Comparison of ENCODE assay signal across 1 cellular context in genomic region chr17:27463235-27463677, GRCh38.
A peak's percentile ranks its signal among the peaks of the same experiment; 100 is the strongest.
TF ChIP-seq lines count a peak whose summit lies in the region.

No MANE protein-coding gene starts in this region.

TF ChIP-seq in K562, 482 proteins besides CTCF, POLR2A, EP300 and RAD21 (continued from another document and continues in another):
- TF ChIP-seq RNF219 (CRISPR knock-in tag; IDR thresholded peaks at IDR 0.05) (no peak), YY1 (IDR thresholded peaks at IDR 0.05; ENCODE audit: borderline replicate concordance in 1 of 3, control insufficient read depth in 1 of 3, extremely low read depth in 1 of 3, insufficient read depth in 3 of 3, insufficient read length in 1 of 3, insufficient replicate concordance in 2 of 3, low read depth in 1 of 3, low read length in 2 of 3) (no peak), HOXB6 (CRISPR knock-in tag; IDR thresholded peaks at IDR 0.05; ENCODE audit: borderline replicate concordance) (no peak), NRF1 (conservative IDR thresholded peaks at IDR 0.05 in 1 of 2, IDR thresholded peaks at IDR 0.05 in 1 of 2) (no peak), MYC (IDR thresholded peaks at IDR 0.05; ENCODE audit: low read depth, low read length) (peak; percentile 17; the same call in 1 of the 2 replicates), MYC (CRISPR knock-in tag; IDR thresholded peaks at IDR 0.05; ENCODE audit: borderline replicate concordance, low read depth) (no peak), ZNF445 (CRISPR knock-in tag; IDR thresholded peaks at IDR 0.05; ENCODE audit: low read depth) (no peak), CXXC5 (CRISPR knock-in tag; IDR thresholded peaks at IDR 0.05) (peak; percentile 53), SMAD4 (CRISPR knock-in tag; conservative IDR thresholded peaks at IDR 0.05) (peak; percentile 77), CTCFL (IDR thresholded peaks at IDR 0.05; ENCODE audit: borderline replicate concordance, insufficient read depth, low read depth, low read length, poor library complexity, severe bottlenecking) (no peak), ZFP36 (IDR thresholded peaks at IDR 0.05; ENCODE audit: low read depth, low read length, partially characterized antibody) (no peak), ZNF318 (IDR thresholded peaks at IDR 0.05; ENCODE audit: borderline replicate concordance in 1 of 2, low read depth in 1 of 2) (0 out of 4 replicates have a peak, but pooled peaks of 1 of the 2 experiments have one; percentile 26), FOXJ3 (CRISPR knock-in tag; IDR thresholded peaks at IDR 0.05) (no peak), ZNF239 (CRISPR knock-in tag; IDR thresholded peaks at IDR 0.05) (no peak), SAFB (IDR thresholded peaks at IDR 0.05; ENCODE audit: borderline replicate concordance, low read depth, low read length) (no peak), GATA2 (CRISPR knock-in tag; IDR thresholded peaks at IDR 0.05) (no peak), RFX7 (CRISPR knock-in tag; IDR thresholded peaks at IDR 0.05) (no peak), BACH1 (tag; IDR thresholded peaks at IDR 0.05) (no peak), C11orf30 (IDR thresholded peaks at IDR 0.05; ENCODE audit: low read depth) (no peak), ZBTB11 (CRISPR knock-in tag; IDR thresholded peaks at IDR 0.05) (no peak), XRCC5 (IDR thresholded peaks at IDR 0.05; ENCODE audit: low read depth, low read length) (no peak), ZBTB7A (IDR thresholded peaks at IDR 0.05; ENCODE audit: borderline replicate concordance, control insufficient read depth, low read depth, low read length) (no peak), CHD1 (IDR thresholded peaks at IDR 0.05; ENCODE audit: low read length) (no peak), ZNF124 (CRISPR knock-in tag; IDR thresholded peaks at IDR 0.05) (no peak), TEAD2 (tag; IDR thresholded peaks at IDR 0.05) (no peak), MLLT1 (IDR thresholded peaks at IDR 0.05) (no peak), ZNF395 (CRISPR knock-in tag; IDR thresholded peaks at IDR 0.05) (0 out of 2 replicates have a peak, but pooled peaks have one; percentile 43), IRF2 (CRISPR knock-in tag; IDR thresholded peaks at IDR 0.05) (no peak), SRSF7 (optimal IDR thresholded peaks at IDR 0.05; ENCODE audit: low read depth, low read length) (no peak), CAMTA2 (CRISPR knock-in tag; conservative IDR thresholded peaks at IDR 0.05) (no peak), ZNF41 (CRISPR knock-in tag; conservative IDR thresholded peaks at IDR 0.05) (no peak), ZC3H8 (IDR thresholded peaks at IDR 0.05) (no peak), RBM22 (IDR thresholded peaks at IDR 0.05; ENCODE audit: low read depth, low read length, poor library complexity, severe bottlenecking) (no peak), NFE2 (IDR thresholded peaks at IDR 0.05; ENCODE audit: low read depth) (no peak), THAP12 (CRISPR knock-in tag; IDR thresholded peaks at IDR 0.05) (no peak), MCM5 (IDR thresholded peaks at IDR 0.05; ENCODE audit: low read depth) (no peak), HDAC1 (IDR thresholded peaks at IDR 0.05) (no peak)
